In genomic region chr22:38110863-38111852, GRCh38 we compare ENCODE assay signal across 16 cellular contexts. TPM values are rescaled to one million over a fixed set of nuclear protein-coding genes. Genes with fewer than 3 reads are reported as not detected.
DNase-seq lines count a peak whose midpoint lies in the region; TF ChIP-seq lines count a peak whose summit lies in the region.
"Had no signal": no experiment of that assay in that cellular context is flagged by ENCODE, and none has a peak within 500 bp of the region (broad histone marks: within the 10 kb centered on the region; RNA-seq: fewer than 3 reads in every experiment).

No MANE protein-coding gene starts in this region.

- H3K4me1 ChIP-seq in esophagus (ENCODE audit: control insufficient read depth in 2 of 2, insufficient read depth in 2 of 2, low read length in 1 of 2): peaks cover 6 to 10% of the 10 kb centered on the region in 2 donors

- H3K27ac ChIP-seq in esophagus (ENCODE audit: low read depth in 2 of 2, low read length in 1 of 2): peak overlapping the region; percentile 38 to 63
- H3K27ac ChIP-seq: ascending aorta, heart left ventricle had no signal

- WGBS in esophagus, 2 donors: 53 to 61% methylated on average over 30 of the region's 30 CpGs

- TF ChIP-seq CTCF in glutamatergic neuron (IDR thresholded peaks at IDR 0.05; ENCODE audit: partially characterized antibody, unreplicated experiment): no peak

- peaks cover 9% of the 10 kb centered on the region for H3K27me3 Mint-ChIP-seq in glutamatergic neuron (ENCODE audit: unreplicated experiment)
- H3K27me3 Mint-ChIP-seq: stimulated activated naive CD8-positive, alpha-beta T cell treated with anti-CD3 and anti-CD28 coated beads, Interleukin-15, amount 100 ng/mL, for 72 hours had no signal

- H3K9me3 ChIP-seq in esophagus (ENCODE audit: control insufficient read depth in 2 of 2, insufficient read depth in 1 of 2, low read depth in 1 of 2, low read length in 1 of 2): no peaks in the 10 kb centered on the region
- H3K9me3 ChIP-seq: ascending aorta, heart left ventricle had no signal

- H3K4me3 ChIP-seq in esophagus (ENCODE audit: low read depth in 1 of 2, low read length in 2 of 2): no peak overlapping the region
- H3K4me3 ChIP-seq: ascending aorta, heart left ventricle had no signal

- peaks cover 5% of the 10 kb centered on the region for H3K9me3 Mint-ChIP-seq in glutamatergic neuron (ENCODE audit: unreplicated experiment)
- H3K9me3 Mint-ChIP-seq: mesothelial cell of epicardium; stimulated activated naive CD8-positive, alpha-beta T cell treated with anti-CD3 and anti-CD28 coated beads, Interleukin-15, amount 100 ng/mL, for 72 hours had no signal

- DNase-seq in COLO668 (lab: John Stamatoyannopoulos, UW; ENCODE audit: unreplicated experiment): peak; percentile 81
- DNase-seq in HuH-7.5 (ENCODE audit: low spot score): peak; percentile 78
- peak; percentile 59 for DNase-seq in mucosa of gallbladder (ENCODE audit: low spot score)
- no peak for DNase-seq in NCI-H187 treated with DMSO at 0.1 percent for 48 hours (lab: John Stamatoyannopoulos, UW)
- no peak for DNase-seq in glutamatergic neuron
- DNase-seq in NCI-H1436 (lab: John Stamatoyannopoulos, UW): no peak
- DNase-seq in activated CD4-positive, alpha-beta T cell treated with anti-CD3 and anti-CD28 coated beads for 4 hours: no peak
- DNase-seq: activated T-cell treated with anti-CD3 and anti-CD28 coated beads for 4 hours; CD4-positive, CD25-positive, alpha-beta regulatory T cell; NCI-H774; stimulated activated CD4-positive, alpha-beta T cell treated with anti-CD3 and anti-CD28 coated beads, Interleukin-4, amount 100 ng/mL, for 4 hours; stimulated activated naive CD8-positive, alpha-beta T cell treated with anti-CD3 and anti-CD28 coated beads, Interleukin-15, amount 100 ng/mL, for 72 hours had no signal

- H3K4me3 Mint-ChIP-seq in glutamatergic neuron (ENCODE audit: unreplicated experiment): no peak overlapping the region
- H3K4me3 Mint-ChIP-seq: CD4-positive, CD25-positive, alpha-beta regulatory T cell; mesothelial cell of epicardium had no signal

- H3K36me3 ChIP-seq in esophagus (ENCODE audit: control insufficient read depth in 2 of 2, insufficient read depth in 2 of 2, low read length in 1 of 2): no peaks in the 10 kb centered on the region
- H3K36me3 ChIP-seq: ascending aorta had no signal

- no peak overlapping the region for H3K27ac Mint-ChIP-seq in glutamatergic neuron (ENCODE audit: unreplicated experiment)
- H3K27ac Mint-ChIP-seq: CD4-positive, CD25-positive, alpha-beta regulatory T cell; mesothelial cell of epicardium had no signal

- no peaks in the 10 kb centered on the region for H3K27me3 ChIP-seq in esophagus (ENCODE audit: control insufficient read depth in 1 of 2, insufficient read depth in 2 of 2, low read length in 2 of 2)
- H3K27me3 ChIP-seq: ascending aorta, heart left ventricle had no signal

- peaks cover 8% of the 10 kb centered on the region for H3K4me1 Mint-ChIP-seq in glutamatergic neuron (ENCODE audit: low read depth, unreplicated experiment)

- H3K36me3 Mint-ChIP-seq in glutamatergic neuron (ENCODE audit: unreplicated experiment): no peaks in the 10 kb centered on the region

RNA-seq across cellular contexts. Expression of gene BAIAP2L2, which starts 0.7 kb away (rescaled TPM):
- 10 to 100 TPM in 1 of 2 donors, 1 to 10 TPM in 1; 2.6 to 34.5 TPM for polyA plus RNA-seq in esophagus
- 216 TPM for total RNA-seq in mucosa of gallbladder
- 28.6 TPM for total RNA-seq in glutamatergic neuron (ENCODE audit: unreplicated experiment)
- total RNA-seq: ascending aorta had no signal
- polyA plus RNA-seq: CD4-positive, CD25-positive, alpha-beta regulatory T cell had no signal

RNA-seq across cellular contexts. Expression of gene SLC16A8, which starts 27.2 kb away (rescaled TPM):
- under 1 TPM; 0.25 to 0.41 TPM for polyA plus RNA-seq in esophagus
- total RNA-seq in mucosa of gallbladder: 0.35 TPM
- total RNA-seq in glutamatergic neuron (ENCODE audit: unreplicated experiment): not detected
- total RNA-seq: ascending aorta; CD4-positive, CD25-positive, alpha-beta regulatory T cell; heart left ventricle had no signal
- polyA plus RNA-seq: CD4-positive, CD25-positive, alpha-beta regulatory T cell had no signal

RNA-seq across cellular contexts. Expression of gene PICK1, which starts 54.0 kb away (rescaled TPM):
- polyA plus RNA-seq in esophagus: 10 to 100 TPM; 25.3 to 25.6 TPM
- total RNA-seq in mucosa of gallbladder: 49.0 TPM
- 44.8 TPM for total RNA-seq in glutamatergic neuron (ENCODE audit: unreplicated experiment)

Comparison
In these comparisons a context has a peak if more than half of its experiments do, and no peak if none do; other contexts are left out.
1. DNase-seq: peak in COLO668 (single experiment), HuH-7.5 (single experiment) and mucosa of gallbladder (single experiment); none in NCI-H187 treated with DMSO at 0.1 percent for 48 hours (single experiment), glutamatergic neuron (single experiment), NCI-H1436 (single experiment) and activated CD4-positive, alpha-beta T cell treated with anti-CD3 and anti-CD28 coated beads for 4 hours (0 of 2).